In genomic region chr12:53999596-54000104, GRCh38 we compare ENCODE assay signal across 9 cellular contexts. TPM values are rescaled to one million over a fixed set of nuclear protein-coding genes. Genes with fewer than 3 reads are reported as not detected.
A peak's percentile ranks its signal among the peaks of the same experiment; 100 is the strongest.
DNase-seq lines count a peak whose midpoint lies in the region; ATAC-seq and TF ChIP-seq lines count a peak whose summit lies in the region.
"Had no signal": no experiment of that assay in that cellular context is flagged by ENCODE, and none has a peak within 500 bp of the region (broad histone marks: within the 10 kb centered on the region; RNA-seq: fewer than 3 reads in every experiment).

No MANE protein-coding gene starts in this region.

- peaks cover 99% of the 10 kb centered on the region for H3K27me3 Mint-ChIP-seq in CD4-positive, CD25-positive, alpha-beta regulatory T cell
- H3K27me3 Mint-ChIP-seq in WTC11 (ENCODE audit: low read depth), result peaks cover 100% of the 10 kb centered on the region

- TF ChIP-seq CTCF in WTC11 (IDR thresholded peaks at IDR 0.05), result no peak
- no peak for TF ChIP-seq CTCF in lower lobe of right lung (IDR thresholded peaks at IDR 0.05)

- H3K27ac Mint-ChIP-seq in CD4-positive, CD25-positive, alpha-beta regulatory T cell, result no peak overlapping the region
- H3K27ac Mint-ChIP-seq in WTC11, result no peak overlapping the region

- H3K36me3 Mint-ChIP-seq in CD4-positive, CD25-positive, alpha-beta regulatory T cell, result no peaks in the 10 kb centered on the region
- no peaks in the 10 kb centered on the region; the same call in 1 of the 2 replicates for H3K36me3 Mint-ChIP-seq in WTC11

- H3K4me3 Mint-ChIP-seq in CD4-positive, CD25-positive, alpha-beta regulatory T cell, result peak overlapping the region; percentile 56 to 73 (median 66)
- H3K4me3 Mint-ChIP-seq in WTC11, result peak overlapping the region; percentile 52

- H3K4me1 ChIP-seq in CD4-positive, CD25-positive, alpha-beta regulatory T cell (ENCODE audit: control insufficient read depth, insufficient read depth, low read length, poor library complexity, severe bottlenecking), result peaks cover 43% of the 10 kb centered on the region
- H3K4me1 ChIP-seq in lower lobe of right lung, result peaks cover 34% of the 10 kb centered on the region

- POLR2A ChIA-PET in WTC11 (lab: Charles Lee), result no interaction called here

- no peaks in the 10 kb centered on the region for H3K9me3 ChIP-seq in CD4-positive, CD25-positive, alpha-beta regulatory T cell (ENCODE audit: control insufficient read depth in 2 of 2, low read length in 2 of 2)
- H3K9me3 ChIP-seq in lower lobe of right lung, result no peaks in the 10 kb centered on the region
- H3K9me3 ChIP-seq: left lung had no signal

- DNase-seq in CD4-positive, CD25-positive, alpha-beta regulatory T cell, result no peak
- DNase-seq in HS-5 (ENCODE audit: low read depth) (peak; percentile 78), WTC11 (ENCODE audit: low spot score) (no peak), lower lobe of right lung (no peak), NCI-H774 (lab: John Stamatoyannopoulos, UW) (no peak), HPDE6-E6E7 (ENCODE audit: extremely low spot score) (no peak)

- peaks cover 0 to 4% (median 0%) of the 10 kb centered on the region in 7 donors for H3K9me3 Mint-ChIP-seq in CD4-positive, CD25-positive, alpha-beta regulatory T cell
- H3K9me3 Mint-ChIP-seq in WTC11, result no peaks in the 10 kb centered on the region

- intact Hi-C loops in lower lobe of right lung (cut with DNase I), result loop anchor here (5.0 kb wide), 1 partner anchor 208 kb away; no protein-coding TSS in a partner anchor

- H3K36me3 ChIP-seq in CD4-positive, CD25-positive, alpha-beta regulatory T cell (ENCODE audit: control insufficient read depth, insufficient read depth, low read length), result no peaks in the 10 kb centered on the region
- H3K36me3 ChIP-seq in lower lobe of right lung, result no peaks in the 10 kb centered on the region
- H3K36me3 ChIP-seq: left lung had no signal

- H3K4me3 ChIP-seq in CD4-positive, CD25-positive, alpha-beta regulatory T cell (ENCODE audit: low read depth, low read length), result no peak overlapping the region
- H3K4me3 ChIP-seq in lower lobe of right lung, result peak overlapping the region; percentile 41

- H3K27me3 ChIP-seq in CD4-positive, CD25-positive, alpha-beta regulatory T cell (ENCODE audit: control insufficient read depth, insufficient read depth, low read length), result peaks cover 40% of the 10 kb centered on the region
- peaks cover 100% of the 10 kb centered on the region for H3K27me3 ChIP-seq in lower lobe of right lung (ENCODE audit: low read depth)

- no peak overlapping the region for H3K27ac ChIP-seq in CD4-positive, CD25-positive, alpha-beta regulatory T cell (ENCODE audit: insufficient read depth, low read length, poor library complexity, severe bottlenecking)
- no peak overlapping the region for H3K27ac ChIP-seq in lower lobe of right lung
- H3K27ac ChIP-seq: left lung had no signal

- CTCF ChIA-PET in WTC11 (lab: Charles Lee), result interaction anchor here (0.8 to 10.8 kb wide), 8 partner anchors 11 to 217 kb away, joined by 4 to 107 read pairs (median 6); partner anchors contain the start of genes HOXC10 and HOXC5

- ATAC-seq in CD4-positive, CD25-positive, alpha-beta regulatory T cell (ENCODE audit: low read depth in 2 of 2), result no peak
- ATAC-seq in WTC11, result no peak
- no peak for ATAC-seq in lower lobe of right lung
- no peak for ATAC-seq in HG03045 (IDR thresholded peaks at IDR 0.05; ENCODE audit: unreplicated experiment)
- no peak for ATAC-seq in GM18511 (IDR thresholded peaks at IDR 0.05; ENCODE audit: unreplicated experiment)

- H3K4me1 Mint-ChIP-seq in CD4-positive, CD25-positive, alpha-beta regulatory T cell, result peaks cover 6 to 41% (median 18%) of the 10 kb centered on the region in 4 donors
- H3K4me1 Mint-ChIP-seq in WTC11, result peaks cover 28% of the 10 kb centered on the region

TF ChIP-seq in WTC11, 78 proteins besides CTCF, POLR2A, EP300 and RAD21:
- TF ChIP-seq USF1 (CRISPR knock-in tag; IDR thresholded peaks at IDR 0.05), result peak; percentile 85
- TF ChIP-seq ATF6 (CRISPR knock-in tag; IDR thresholded peaks at IDR 0.05), result no peak
- peak; percentile 84 for TF ChIP-seq USF2 (CRISPR knock-in tag; IDR thresholded peaks at IDR 0.05)
- no peak for TF ChIP-seq ZNF138 (CRISPR knock-in tag; conservative IDR thresholded peaks at IDR 0.05)

RNA-seq across cellular contexts. Expression of gene HOXC9, which starts 0.3 kb away (rescaled TPM):
- not detected for total RNA-seq in CD4-positive, CD25-positive, alpha-beta regulatory T cell
- polyA plus RNA-seq in CD4-positive, CD25-positive, alpha-beta regulatory T cell, result not detected
- total RNA-seq in WTC11 (2021), result not detected in 3 replicates
- not detected for total RNA-seq in lower lobe of right lung

RNA-seq across cellular contexts. Expression of gene HOXC8, which starts 9.1 kb away (rescaled TPM):
- not detected for total RNA-seq in CD4-positive, CD25-positive, alpha-beta regulatory T cell
- polyA plus RNA-seq in CD4-positive, CD25-positive, alpha-beta regulatory T cell, result not detected
- total RNA-seq in WTC11 (2021) (not detected in 3 replicates), lower lobe of right lung (not detected)

RNA-seq across cellular contexts. Expression of gene HOXC10, which starts 14.7 kb away (rescaled TPM):
- total RNA-seq in CD4-positive, CD25-positive, alpha-beta regulatory T cell, result not detected
- not detected for polyA plus RNA-seq in CD4-positive, CD25-positive, alpha-beta regulatory T cell
- total RNA-seq in WTC11 (2021), result 0.09 TPM in 1 of 3 replicates, not detected in the others
- not detected for total RNA-seq in lower lobe of right lung
- total RNA-seq: left lung had no signal

RNA-seq across cellular contexts. Expression of gene HOTAIR, which starts 24.9 kb away (rescaled TPM):
- total RNA-seq in CD4-positive, CD25-positive, alpha-beta regulatory T cell, result not detected
- not detected for polyA plus RNA-seq in CD4-positive, CD25-positive, alpha-beta regulatory T cell
- total RNA-seq in WTC11 (2021) (not detected in 3 replicates), lower lobe of right lung (not detected)
- total RNA-seq: left lung had no signal

RNA-seq across cellular contexts. Expression of gene HOXC11, which starts 26.7 kb away (rescaled TPM):
- not detected for total RNA-seq in CD4-positive, CD25-positive, alpha-beta regulatory T cell
- not detected for polyA plus RNA-seq in CD4-positive, CD25-positive, alpha-beta regulatory T cell
- not detected in 3 replicates for total RNA-seq in WTC11 (2021)
- not detected for total RNA-seq in lower lobe of right lung
- total RNA-seq: left lung had no signal
